ENCODE assay signal across 9 cellular contexts in the genomic region with DNA sequence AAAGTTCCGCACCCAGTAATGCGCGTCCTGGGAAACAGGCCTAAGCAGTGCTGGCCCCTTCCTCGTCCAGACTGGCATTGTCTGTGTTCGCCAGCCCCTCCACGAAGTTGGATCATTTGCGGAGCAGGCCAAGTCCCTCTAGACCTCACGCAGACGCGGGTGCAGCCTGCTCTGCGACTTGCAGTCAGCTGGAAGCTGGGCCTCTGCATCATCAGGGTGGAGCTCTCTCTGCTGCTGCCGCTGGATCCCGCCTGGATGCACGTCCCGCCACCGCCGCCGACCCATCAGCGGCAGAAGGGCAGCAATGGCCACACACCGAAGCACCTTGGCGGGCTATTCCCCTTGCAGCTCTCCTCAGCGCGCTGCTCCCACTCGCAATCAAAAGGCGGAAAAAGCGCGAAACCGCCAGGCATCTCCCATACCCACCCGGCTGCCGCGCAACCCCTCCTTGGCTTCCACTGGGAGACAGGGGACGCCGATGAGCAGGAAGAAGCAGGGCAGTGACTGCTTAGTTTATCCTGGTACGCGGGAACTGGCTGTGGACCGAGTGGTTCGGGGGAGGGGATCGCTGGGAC. TPM values are rescaled to one million over a fixed set of nuclear protein-coding genes. Genes with fewer than 3 reads are reported as not detected.
DNase-seq lines count a peak whose midpoint lies in the region; ATAC-seq and TF ChIP-seq lines count a peak whose summit lies in the region.
"Had no signal": no experiment of that assay in that cellular context is flagged by ENCODE, and none has a peak within 500 bp of the region (broad histone marks: within the 10 kb centered on the region; RNA-seq: fewer than 3 reads in every experiment).

No MANE protein-coding gene starts in this region.

- no peak overlapping the region for H3K27ac Mint-ChIP-seq in Calu3 (ENCODE audit: unreplicated experiment)
- no peak overlapping the region for H3K27ac Mint-ChIP-seq in activated T-cell treated with anti-CD3 and anti-CD28 coated beads, Interleukin-2, amount 50 U/mL, for 24 hours

- no peaks in the 10 kb centered on the region for H3K4me1 Mint-ChIP-seq in Calu3 (ENCODE audit: low read depth, unreplicated experiment)
- H3K4me1 Mint-ChIP-seq in activated T-cell treated with anti-CD3 and anti-CD28 coated beads, Interleukin-2, amount 50 U/mL, for 24 hours (ENCODE audit: low read depth) = no peaks in the 10 kb centered on the region

- intact Hi-C loops in Calu3 (cut with micrococcal nuclease; ENCODE audit: unreplicated experiment) = no loop called here

- no peak for TF ChIP-seq CTCF in Calu3 (IDR thresholded peaks at IDR 0.05; ENCODE audit: unreplicated experiment)
- peak; percentile 5 for TF ChIP-seq CTCF in fibroblast of pulmonary artery (IDR thresholded peaks at IDR 0.05; ENCODE audit: low read length, missing control alignments)

- DNase-seq in Calu3 = no peak
- DNase-seq in NCI-H69 (lab: John Stamatoyannopoulos, UW) = peak; percentile 81
- DNase-seq in fibroblast of pulmonary artery (ENCODE audit: low read depth) = peak; percentile 49
- DNase-seq in nucleus accumbens (lab: John Stamatoyannopoulos, UW) = peak in 31 of 56 donors; percentile 9 to 59 (median 35)
- no peak for DNase-seq in activated T-cell treated with anti-CD3 and anti-CD28 coated beads, Interleukin-2, amount 50 U/mL, for 24 hours
- DNase-seq in OCI-M1 (lab: John Stamatoyannopoulos, UW) = no peak

- H3K9me3 Mint-ChIP-seq in Calu3 (ENCODE audit: low read depth, unreplicated experiment) = no peaks in the 10 kb centered on the region
- no peaks in the 10 kb centered on the region for H3K9me3 Mint-ChIP-seq in activated T-cell treated with anti-CD3 and anti-CD28 coated beads, Interleukin-2, amount 50 U/mL, for 24 hours

- no peaks in the 10 kb centered on the region for H3K36me3 Mint-ChIP-seq in Calu3 (ENCODE audit: insufficient read depth, unreplicated experiment)
- no peaks in the 10 kb centered on the region for H3K36me3 Mint-ChIP-seq in activated T-cell treated with anti-CD3 and anti-CD28 coated beads, Interleukin-2, amount 50 U/mL, for 24 hours (ENCODE audit: low read depth)

- H3K4me3 Mint-ChIP-seq in Calu3 (ENCODE audit: low read depth, unreplicated experiment) = peak overlapping the region; percentile 48
- H3K4me3 Mint-ChIP-seq in activated T-cell treated with anti-CD3 and anti-CD28 coated beads, Interleukin-2, amount 50 U/mL, for 24 hours = no peak overlapping the region

- BruUV-seq in Calu3 (replicated peaks; lab: Mats Ljungman, UMichigan) = no TSS peak

- H3K4me3 ChIP-seq in fibroblast of pulmonary artery (replicated peaks; ENCODE audit: low read depth, low read length) = peak overlapping the region; percentile 61
- H3K4me3 ChIP-seq: SK-N-MC had no signal

- no peak for ATAC-seq in HG03139 (IDR thresholded peaks at IDR 0.05; ENCODE audit: unreplicated experiment)
- no peak for ATAC-seq in GM18870 (IDR thresholded peaks at IDR 0.05; ENCODE audit: unreplicated experiment)

- H3K27me3 Mint-ChIP-seq in Calu3 (ENCODE audit: unreplicated experiment) = peaks cover 79% of the 10 kb centered on the region
- peaks cover 85% of the 10 kb centered on the region for H3K27me3 Mint-ChIP-seq in activated T-cell treated with anti-CD3 and anti-CD28 coated beads, Interleukin-2, amount 50 U/mL, for 24 hours

- CTCF ChIA-PET in Calu3 (lab: Charles Lee) = interaction anchor here (1.2 kb wide), 1 partner anchor 153 kb away, joined by 3 read pairs; no protein-coding TSS in a partner anchor

RNA-seq across cellular contexts. Expression of gene GLYATL1, which starts 34.1 kb away (rescaled TPM):
- not detected in 2 replicates for total RNA-seq in Calu3 (2022)

Comparison
In these comparisons a context has a peak if more than half of its experiments do, and no peak if none do; other contexts are left out.
1. DNase-seq: peak in NCI-H69 (single experiment), fibroblast of pulmonary artery (single experiment) and nucleus accumbens (31 of 56); none in Calu3 (single experiment), activated T-cell treated with anti-CD3 and anti-CD28 coated beads, Interleukin-2, amount 50 U/mL, for 24 hours (single experiment) and OCI-M1 (single experiment).